ENCODE assay signal across 32 cellular contexts in genomic region chr2:173656086-173656485, GRCh38.
"Had no signal": no experiment of that assay in that cellular context is flagged by ENCODE, and none has a peak within 500 bp of the region (broad histone marks: within the 10 kb centered on the region; RNA-seq: fewer than 3 reads in every experiment).

No MANE protein-coding gene starts in this region.

- H3K4me2 ChIP-seq: hepatocyte had no signal

- H3K4me1 Mint-ChIP-seq: activated CD4-positive, alpha-beta memory T cell treated with anti-CD3 and anti-CD28 coated beads, Interleukin-2, amount 10 ng/mL, durations not matched to agents 7 days and 5 days; activated CD4-positive, alpha-beta T cell treated with anti-CD3 and anti-CD28 coated beads, Interleukin-2, amount 10 ng/mL, durations not matched to agents 7 days and 5 days; naive thymus-derived CD4-positive, alpha-beta T cell; stimulated activated memory B cell treated with anti-CD40 and anti-IgM and Interleukin-4, amounts not matched to agents 10 μg/mL and 1 μg/mL and 100 μg/mL, for 72 hours; stimulated activated naive CD8-positive, alpha-beta T cell treated with anti-CD3 and anti-CD28 coated beads, Interleukin-15, amount 100 ng/mL, for 72 hours had no signal

- H3K4me3 ChIP-seq: cardiac muscle cell, gastrocnemius medialis, hepatocyte, pancreas, prostate gland, tibial nerve had no signal

- H3K36me3 ChIP-seq: cardiac muscle cell, gastrocnemius medialis, pancreas, prostate gland, tibial nerve had no signal

- H2AFZ ChIP-seq: hepatocyte had no signal

- H3K27me3 ChIP-seq: cardiac muscle cell, gastrocnemius medialis, hepatocyte, pancreas, tibial nerve had no signal

- ATAC-seq: effector memory CD8-positive, alpha-beta T cell; gastrocnemius medialis; left colon; naive thymus-derived CD4-positive, alpha-beta T cell; pancreas; sciatic nerve; stimulated activated memory B cell treated with anti-CD40 and anti-IgM and Interleukin-4, amounts not matched to agents 10 μg/mL and 1 μg/mL and 100 μg/mL, for 72 hours; stimulated activated naive CD8-positive, alpha-beta T cell treated with anti-CD3 and anti-CD28 coated beads, Interleukin-15, amount 100 ng/mL, for 72 hours had no signal

- H3K4me1 ChIP-seq: gastrocnemius medialis, pancreas, prostate gland, tibial nerve had no signal

- DNase-seq: activated CD4-positive, alpha-beta memory T cell treated with anti-CD3 and anti-CD28 coated beads, Interleukin-2, amount 10 ng/mL, durations not matched to agents 7 days and 5 days; activated CD4-positive, alpha-beta T cell treated with anti-CD3 and anti-CD28 coated beads, Interleukin-2, amount 10 ng/mL, durations not matched to agents 7 days and 5 days; activated CD4-positive, CD25-positive, alpha-beta regulatory T cell treated with anti-CD3 and anti-CD28 coated beads, Interleukin-2, amount 50 U/mL, for 72 hours; activated CD8-positive, alpha-beta memory T cell treated with anti-CD3 and anti-CD28 coated beads, Interleukin-2, amount 50 U/mL, for 48 hours; activated gamma-delta T cell; activated naive CD4-positive, alpha-beta T cell treated with anti-CD3 and anti-CD28 coated beads, Interleukin-2, amount 50 U/mL, for 16 hours; activated T-cell treated with anti-CD3 and anti-CD28 coated beads, Interleukin-2, amount 50 U/mL, for 24 hours; amygdala; cerebellar nuclear complex; cortex of kidney; effector memory CD8-positive, alpha-beta T cell; gastrocnemius medialis; kidney; left colon; naive thymus-derived CD4-positive, alpha-beta T cell; nucleus accumbens; pancreas; retina; small intestine; stimulated activated CD4-positive, alpha-beta T cell treated with anti-CD3 and anti-CD28 coated beads, Interleukin-1b, Interleukin-23, amount 100 ng/mL, for 48 hours; stimulated activated CD4-positive, alpha-beta T cell treated with anti-CD3 and anti-CD28 coated beads, Interleukin-4, amount 100 ng/mL, for 4 hours; stimulated activated CD8-positive, alpha-beta memory T cell treated with anti-CD3 and anti-CD28 coated beads, Interleukin-4, amount 100 ng/mL, for 48 hours; stimulated activated naive CD8-positive, alpha-beta T cell treated with anti-CD3 and anti-CD28 coated beads, Interleukin-15, amount 100 ng/mL, for 72 hours; T-helper 2 cell had no signal

- H3K36me3 Mint-ChIP-seq: mesothelial cell of epicardium; naive thymus-derived CD4-positive, alpha-beta T cell; stimulated activated memory B cell treated with anti-CD40 and anti-IgM and Interleukin-4, amounts not matched to agents 10 μg/mL and 1 μg/mL and 100 μg/mL, for 72 hours had no signal

- H3K27ac ChIP-seq: cardiac muscle cell, gastrocnemius medialis, hepatocyte, pancreas, prostate gland, tibial nerve had no signal

- H3K9me3 ChIP-seq: gastrocnemius medialis, pancreas, prostate gland, tibial nerve had no signal

- H3K4me3 Mint-ChIP-seq: activated CD4-positive, alpha-beta memory T cell treated with anti-CD3 and anti-CD28 coated beads, Interleukin-2, amount 10 ng/mL, durations not matched to agents 7 days and 5 days; activated CD4-positive, alpha-beta T cell treated with anti-CD3 and anti-CD28 coated beads, Interleukin-2, amount 10 ng/mL, durations not matched to agents 7 days and 5 days; activated T-cell treated with anti-CD3 and anti-CD28 coated beads, Interleukin-2, amount 50 U/mL, for 24 hours; effector memory CD8-positive, alpha-beta T cell; mesothelial cell of epicardium; naive thymus-derived CD4-positive, alpha-beta T cell; neural crest cell; stimulated activated memory B cell treated with anti-CD40 and anti-IgM and Interleukin-4, amounts not matched to agents 10 μg/mL and 1 μg/mL and 100 μg/mL, for 72 hours; stimulated activated naive CD8-positive, alpha-beta T cell treated with anti-CD3 and anti-CD28 coated beads, Interleukin-15, amount 100 ng/mL, for 72 hours had no signal

- H3K9me3 Mint-ChIP-seq: activated CD4-positive, alpha-beta memory T cell treated with anti-CD3 and anti-CD28 coated beads, Interleukin-2, amount 10 ng/mL, durations not matched to agents 7 days and 5 days; activated CD4-positive, alpha-beta T cell treated with anti-CD3 and anti-CD28 coated beads, Interleukin-2, amount 10 ng/mL, durations not matched to agents 7 days and 5 days; activated T-cell treated with anti-CD3 and anti-CD28 coated beads, Interleukin-2, amount 50 U/mL, for 24 hours; effector memory CD8-positive, alpha-beta T cell; neural crest cell; stimulated activated memory B cell treated with anti-CD40 and anti-IgM and Interleukin-4, amounts not matched to agents 10 μg/mL and 1 μg/mL and 100 μg/mL, for 72 hours; stimulated activated naive CD8-positive, alpha-beta T cell treated with anti-CD3 and anti-CD28 coated beads, Interleukin-15, amount 100 ng/mL, for 72 hours had no signal

- H3K27ac Mint-ChIP-seq: activated CD4-positive, alpha-beta memory T cell treated with anti-CD3 and anti-CD28 coated beads, Interleukin-2, amount 10 ng/mL, durations not matched to agents 7 days and 5 days; activated CD4-positive, alpha-beta T cell treated with anti-CD3 and anti-CD28 coated beads, Interleukin-2, amount 10 ng/mL, durations not matched to agents 7 days and 5 days; activated T-cell treated with anti-CD3 and anti-CD28 coated beads, Interleukin-2, amount 50 U/mL, for 24 hours; effector memory CD8-positive, alpha-beta T cell; mesothelial cell of epicardium; naive thymus-derived CD4-positive, alpha-beta T cell; stimulated activated memory B cell treated with anti-CD40 and anti-IgM and Interleukin-4, amounts not matched to agents 10 μg/mL and 1 μg/mL and 100 μg/mL, for 72 hours; stimulated activated naive CD8-positive, alpha-beta T cell treated with anti-CD3 and anti-CD28 coated beads, Interleukin-15, amount 100 ng/mL, for 72 hours had no signal

- H3K79me2 ChIP-seq: hepatocyte had no signal
